1 cellular context compared by ENCODE assay signal in the genomic region with DNA sequence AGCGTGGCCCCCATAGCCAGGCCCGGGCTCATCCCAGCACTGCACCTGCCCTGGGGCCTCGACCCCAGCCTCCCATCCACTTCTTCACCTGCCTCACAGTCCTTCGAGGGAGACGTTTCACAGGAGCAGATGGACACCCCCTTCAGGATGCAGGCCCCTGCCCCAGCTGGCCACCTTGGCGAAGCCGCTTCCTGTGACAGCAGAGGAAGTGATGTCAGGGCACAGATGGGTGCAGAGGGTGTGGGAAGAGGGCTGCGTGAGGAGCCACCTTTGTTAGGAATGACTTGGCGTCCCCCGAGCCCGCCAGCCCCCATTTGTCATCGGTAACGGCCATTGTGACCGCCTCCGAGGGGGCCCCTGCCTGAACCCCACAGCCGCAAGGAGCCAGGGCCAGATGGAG.
TF ChIP-seq lines count a peak whose summit lies in the region.

No MANE protein-coding gene starts in this region.

TF ChIP-seq in IMR-90, 13 proteins besides CTCF, POLR2A, EP300 and RAD21:
- no peak for TF ChIP-seq MAFK (IDR thresholded peaks at IDR 0.05; ENCODE audit: low read depth, low read length)
- TF ChIP-seq, protein P1, sequence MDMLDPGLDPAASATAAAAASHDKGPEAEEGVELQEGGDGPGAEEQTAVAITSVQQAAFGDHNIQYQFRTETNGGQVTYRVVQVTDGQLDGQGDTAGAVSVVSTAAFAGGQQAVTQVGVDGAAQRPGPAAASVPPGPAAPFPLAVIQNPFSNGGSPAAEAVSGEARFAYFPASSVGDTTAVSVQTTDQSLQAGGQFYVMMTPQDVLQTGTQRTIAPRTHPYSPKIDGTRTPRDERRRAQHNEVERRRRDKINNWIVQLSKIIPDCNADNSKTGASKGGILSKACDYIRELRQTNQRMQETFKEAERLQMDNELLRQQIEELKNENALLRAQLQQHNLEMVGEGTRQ (IDR thresholded peaks at IDR 0.05; ENCODE audit: low read depth, low read length) = no peak
